ENCODE assay signal across 8 cellular contexts in genomic region chr5:138752341-138752950, GRCh38. TPM values are rescaled to one million over a fixed set of nuclear protein-coding genes. Genes with fewer than 3 reads are reported as not detected.
DNase-seq lines count a peak whose midpoint lies in the region; ATAC-seq and TF ChIP-seq lines count a peak whose summit lies in the region.

No MANE protein-coding gene starts in this region.

- H3K9me2 ChIP-seq in hepatocyte (replicated peaks; ENCODE audit: insufficient read depth), result no peaks in the 10 kb centered on the region

- TF ChIP-seq CTCF in BJ (IDR thresholded peaks at IDR 0.05; ENCODE audit: insufficient read depth, low read depth, low read length), result peak; percentile 25; the same call in 1 of the 2 replicates
- TF ChIP-seq CTCF in HFF-Myc (IDR thresholded peaks at IDR 0.05; ENCODE audit: low read depth, low read length, missing control alignments), result peak; percentile 7
- TF ChIP-seq CTCF in hepatocyte (IDR thresholded peaks at IDR 0.05; ENCODE audit: poor library complexity), result peak; percentile 25

- H3K9me3 ChIP-seq in hepatocyte (ENCODE audit: low read depth) (no peaks in the 10 kb centered on the region), skeletal muscle tissue (ENCODE audit: control insufficient read depth in 3 of 3, low read length in 3 of 3) (no peaks in the 10 kb centered on the region)

- H3K9me3 Mint-ChIP-seq in activated T-helper 17 cell treated with anti-CD3 and anti-CD28 coated beads, Interleukin-2, amount 50 U/mL, for 72 hours, result no peaks in the 10 kb centered on the region
- peaks cover 0 to 5% of the 10 kb centered on the region in 2 donors for H3K9me3 Mint-ChIP-seq in activated naive CD4-positive, alpha-beta T cell treated with anti-CD3 and anti-CD28 coated beads, Interleukin-2, amount 50 U/mL, for 72 hours

- H3K27me3 Mint-ChIP-seq in activated T-helper 17 cell treated with anti-CD3 and anti-CD28 coated beads, Interleukin-2, amount 50 U/mL, for 72 hours, result peaks cover 13% of the 10 kb centered on the region

- peaks cover 35% of the 10 kb centered on the region for H3K79me2 ChIP-seq in hepatocyte

- H3K27ac ChIP-seq in hepatocyte, result peak overlapping the region; percentile 99
- peak overlapping the region; percentile 98 for H3K27ac ChIP-seq in skeletal muscle tissue (ENCODE audit: low read depth, low read length)

- 5% methylated on average over 14 of the region's 18 CpGs for WGBS in hepatocyte (ENCODE audit: low lambda C conversion rate, missing lambda C conversion rate)

- H3K9ac ChIP-seq in skeletal muscle tissue (ENCODE audit: low read depth in 1 of 3, low read length in 3 of 3), result peak overlapping the region; percentile 75 to 88 (median 87)

- peak overlapping the region; percentile 92 for H3K4me2 ChIP-seq in hepatocyte

- H3K27me3 ChIP-seq in BJ (ENCODE audit: control insufficient read depth, insufficient read depth, low read length) (no peaks in the 10 kb centered on the region), hepatocyte (no peaks in the 10 kb centered on the region), skeletal muscle tissue (ENCODE audit: control insufficient read depth in 3 of 3, insufficient read depth in 3 of 3, low read length in 3 of 3) (no peaks in the 10 kb centered on the region)

- H3K27ac Mint-ChIP-seq in activated T-helper 17 cell treated with anti-CD3 and anti-CD28 coated beads, Interleukin-2, amount 50 U/mL, for 72 hours, result peak overlapping the region; percentile 33
- H3K27ac Mint-ChIP-seq in activated naive CD4-positive, alpha-beta T cell treated with anti-CD3 and anti-CD28 coated beads, Interleukin-2, amount 50 U/mL, for 72 hours, result no peak overlapping the region

- H4K20me1 ChIP-seq in hepatocyte (ENCODE audit: insufficient read depth, poor library complexity, severe bottlenecking), result peaks cover 32% of the 10 kb centered on the region

- CTCF ChIA-PET in BJ (lab: Yijun Ruan, JAX), result interaction anchor here (0.7 to 1.0 kb wide), 3 partner anchors 15 to 53 kb away, joined by 3 read pairs; no protein-coding TSS in a partner anchor

- ATAC-seq in activated T-helper 17 cell treated with anti-CD3 and anti-CD28 coated beads, Interleukin-2, amount 50 U/mL, for 72 hours (replicated peaks), result no peak
- ATAC-seq in HG02938 (IDR thresholded peaks at IDR 0.05; ENCODE audit: unreplicated experiment), result no peak
- ATAC-seq in activated naive CD4-positive, alpha-beta T cell treated with anti-CD3 and anti-CD28 coated beads, Interleukin-2, amount 50 U/mL, for 72 hours, result no peak

- H3K4me3 ChIP-seq in BJ (ENCODE audit: low read depth, low read length) (peak overlapping the region; percentile 61), HFF-Myc (replicated peaks; ENCODE audit: low read depth, low read length) (peak overlapping the region; percentile 91), hepatocyte (peak overlapping the region; percentile 98), skeletal muscle tissue (ENCODE audit: low read length in 3 of 3) (peak overlapping the region; percentile 77 to 86 (median 79))

- POLR2A ChIA-PET in BJ (lab: Charles Lee), result no interaction called here

- DNase-seq in BJ (ENCODE audit: low read depth), result no peak
- DNase-seq in HFF-Myc (ENCODE audit: extremely low read depth, low read depth), result no peak
- DNase-seq in hepatocyte (ENCODE audit: low spot score), result peak; percentile 37
- DNase-seq in stimulated activated naive CD4-positive, alpha-beta T cell treated with Interleukin-2 at 50 U/mL for 16 hours (lab: John Stamatoyannopoulos, UW), result no peak
- DNase-seq in activated naive CD4-positive, alpha-beta T cell treated with anti-CD3 and anti-CD28 coated beads, Interleukin-2, amount 50 U/mL, for 72 hours (ENCODE audit: low spot score in 2 of 2), result no peak

- H3K4me1 ChIP-seq in hepatocyte (ENCODE audit: insufficient read depth) (peaks cover 6% of the 10 kb centered on the region), skeletal muscle tissue (ENCODE audit: control insufficient read depth in 3 of 3, insufficient read depth in 3 of 3, low read length in 3 of 3) (peaks cover 17 to 20% (median 18%) of the 10 kb centered on the region in 3 donors)

- peaks cover 25% of the 10 kb centered on the region for H3K4me1 Mint-ChIP-seq in activated T-helper 17 cell treated with anti-CD3 and anti-CD28 coated beads, Interleukin-2, amount 50 U/mL, for 72 hours

- H2AFZ ChIP-seq in hepatocyte, result peak overlapping the region; percentile 87

- H3K36me3 ChIP-seq in BJ (ENCODE audit: control insufficient read depth, insufficient read depth, low read length) (0 out of 2 replicates have a peak, but pooled peaks cover 1% of the 10 kb centered on the region), hepatocyte (replicated peaks; ENCODE audit: insufficient read depth, low read depth) (peaks cover 7% of the 10 kb centered on the region), skeletal muscle tissue (ENCODE audit: control insufficient read depth in 3 of 3, insufficient read depth in 3 of 3, low read length in 3 of 3) (peaks cover 0 to 5% (median 0%) of the 10 kb centered on the region in 3 donors)

- H3K4me3 Mint-ChIP-seq in activated T-helper 17 cell treated with anti-CD3 and anti-CD28 coated beads, Interleukin-2, amount 50 U/mL, for 72 hours, result peak overlapping the region; percentile 17

- peaks cover 18% of the 10 kb centered on the region for H3K36me3 Mint-ChIP-seq in activated T-helper 17 cell treated with anti-CD3 and anti-CD28 coated beads, Interleukin-2, amount 50 U/mL, for 72 hours (ENCODE audit: low read depth)
- H3K36me3 Mint-ChIP-seq in activated naive CD4-positive, alpha-beta T cell treated with anti-CD3 and anti-CD28 coated beads, Interleukin-2, amount 50 U/mL, for 72 hours, result peaks cover 6 to 20% of the 10 kb centered on the region in 2 donors

RNA-seq across cellular contexts. Expression of gene CTNNA1, which starts 0.8 kb away (rescaled TPM):
- polyA plus RNA-seq in BJ (2011; rRNA removed) (122 and 169 TPM in 2 replicates), hepatocyte (134 and 152 TPM in 2 replicates)
- polyA minus RNA-seq in BJ (2011; rRNA and poly(A)+ RNA removed), result 169 and 278 TPM in 2 replicates
- total RNA-seq in activated T-helper 17 cell treated with anti-CD3 and anti-CD28 coated beads, Interleukin-2, amount 50 U/mL, for 72 hours, result 10 to 100 TPM; 63.6 to 92.1 TPM
- total RNA-seq in hepatocyte (335 and 349 TPM in 2 replicates), skeletal muscle tissue (375 TPM)
- total RNA-seq in activated naive CD4-positive, alpha-beta T cell treated with anti-CD3 and anti-CD28 coated beads, Interleukin-2, amount 50 U/mL, for 72 hours, result 100 to 1,000 TPM in 1 of 2 donors, 10 to 100 TPM in 1; 89.2 to 224 TPM
